ENCODE assay signal across 7 cellular contexts in the genomic region with DNA sequence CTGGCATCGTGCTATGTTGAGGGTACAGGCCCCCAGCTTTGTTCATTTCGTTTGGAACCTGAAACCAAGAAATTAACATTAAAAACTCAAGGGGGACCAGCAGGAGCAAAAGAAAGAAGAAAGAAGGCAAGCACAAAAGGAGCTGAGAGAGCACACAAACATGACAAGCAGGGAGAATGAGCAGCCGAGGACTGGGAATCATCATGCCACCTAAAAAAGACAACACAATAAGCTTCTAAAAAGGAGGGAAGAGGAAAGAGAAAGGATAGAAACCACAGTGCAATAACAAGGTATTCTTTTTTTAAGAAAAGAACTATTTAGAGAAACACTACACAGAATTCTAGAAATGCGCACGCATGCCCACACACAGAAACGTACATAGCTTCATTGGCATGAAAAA.
"Had no signal": no experiment of that assay in that cellular context is flagged by ENCODE, and none has a peak within 500 bp of the region (broad histone marks: within the 10 kb centered on the region; RNA-seq: fewer than 3 reads in every experiment).

No MANE protein-coding gene starts in this region.

- FAIRE-seq: G401.6, GM12878, GM12891, GM12892, GM18507 had no signal

- ATAC-seq: GM12878 had no signal

- H3K4me3 ChIP-seq: GM12878 had no signal

- DNase-seq: GDM1, GF-D8 had no signal
